Comparison of ENCODE assay signal across 17 cellular contexts in the genomic region with DNA sequence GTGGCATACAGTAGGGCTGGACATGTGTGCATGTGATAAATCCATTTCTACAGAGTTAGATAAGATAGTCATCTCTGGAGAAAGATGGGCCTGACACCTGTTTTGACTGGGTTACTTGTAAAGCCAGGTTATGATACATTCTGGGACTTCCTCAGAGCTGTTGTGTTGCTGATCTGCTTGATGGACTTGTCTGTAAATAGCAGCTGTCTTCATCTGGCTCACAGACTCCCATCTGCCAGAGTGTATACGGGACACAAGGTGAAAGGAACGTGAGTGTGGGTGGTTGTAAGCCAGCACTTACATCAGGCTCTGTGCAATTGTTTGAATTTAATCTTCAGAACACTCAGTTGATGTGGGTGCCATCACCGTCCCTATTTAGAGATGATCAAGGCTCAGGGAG. TPM values are rescaled to one million over a fixed set of nuclear protein-coding genes. Genes with fewer than 3 reads are reported as not detected.
DNase-seq lines count a peak whose midpoint lies in the region; ATAC-seq and TF ChIP-seq lines count a peak whose summit lies in the region.
"Had no signal": no experiment of that assay in that cellular context is flagged by ENCODE, and none has a peak within 500 bp of the region (broad histone marks: within the 10 kb centered on the region; RNA-seq: fewer than 3 reads in every experiment).

No MANE protein-coding gene starts in this region.

- no peak overlapping the region for H3K4me3 Mint-ChIP-seq in activated CD4-positive, alpha-beta T cell treated with anti-CD3 and anti-CD28 coated beads, Interleukin-2, amount 10 ng/mL, durations not matched to agents 24 days and 14 days
- H3K4me3 Mint-ChIP-seq in stimulated activated naive B cell treated with anti-CD40 and anti-IgM and Interleukin-4, amounts not matched to agents 10 μg/mL and 1 μg/mL and 100 μg/mL, for 72 hours = no peak overlapping the region
- H3K4me3 Mint-ChIP-seq in Calu3 (ENCODE audit: low read depth, unreplicated experiment) = no peak overlapping the region
- H3K4me3 Mint-ChIP-seq: CD4-positive, alpha-beta T cell; T-cell had no signal

- WGBS in heart left ventricle, 4 donors = 17 to 58% (median 42%) methylated on average over 2 to 3 of the region's 3 CpGs

- CTCF ChIA-PET in Calu3 (lab: Charles Lee) = no interaction called here

- no peaks in the 10 kb centered on the region for H3K27me3 ChIP-seq in heart left ventricle
- no peaks in the 10 kb centered on the region for H3K27me3 ChIP-seq in H7 (ENCODE audit: control insufficient read depth, insufficient read depth, low read length)
- H3K27me3 ChIP-seq: adrenal gland, gastroesophageal sphincter, ovary had no signal

- ATAC-seq in HG03354 (IDR thresholded peaks at IDR 0.05; ENCODE audit: poor library complexity, severe bottlenecking, unreplicated experiment) (peak; percentile 64), heart left ventricle (peak; percentile 58 to 82 (median 69))
- peak; percentile 91 to 95 for ATAC-seq in stimulated activated naive B cell treated with anti-CD40 and anti-IgM and Interleukin-4, amounts not matched to agents 10 μg/mL and 1 μg/mL and 100 μg/mL, for 72 hours (replicated peaks)
- ATAC-seq: gastroesophageal sphincter, T-cell had no signal

- intact Hi-C loops in activated CD4-positive, alpha-beta T cell treated with anti-CD3 and anti-CD28 coated beads, Interleukin-2, amount 10 ng/mL, durations not matched to agents 24 days and 14 days (cut with micrococcal nuclease) = no loop called here
- intact Hi-C loops in heart left ventricle (cut with DNase I) (loop anchor here in 4 of 10 donors (5.0 to 10.0 kb wide), 3 partner anchors 49 to 106 kb away; partner anchors contain the start of genes ZDHHC14 (in 3 of the 4) and TMEM242 (in 1 of the 4)), Calu3 (cut with micrococcal nuclease; ENCODE audit: unreplicated experiment) (no loop called here)

- peak overlapping the region in 11 of 12 donors; percentile 18 to 92 (median 76) for H3K27ac ChIP-seq in heart left ventricle
- H3K27ac ChIP-seq: adrenal gland, gastroesophageal sphincter, ovary had no signal

- DNase-seq in activated CD4-positive, alpha-beta T cell treated with anti-CD3 and anti-CD28 coated beads, Interleukin-2, amount 10 ng/mL, durations not matched to agents 24 days and 14 days = no peak
- no peak for DNase-seq in activated CD4-positive, alpha-beta T cell treated with anti-CD3 and anti-CD28 coated beads, Interleukin-2, amount 50 U/mL, for 48 hours
- peak in 4 of 5 donors; percentile 32 to 50 (median 42) for DNase-seq in heart left ventricle
- DNase-seq in stimulated activated naive B cell treated with anti-CD40 and anti-IgM and Interleukin-4, amounts not matched to agents 10 μg/mL and 1 μg/mL and 100 μg/mL, for 72 hours = peak; percentile 11
- DNase-seq in stimulated activated naive CD4-positive, alpha-beta T cell treated with Interleukin-2 at 50 U/mL for 16 hours (lab: John Stamatoyannopoulos, UW) = no peak
- DNase-seq in H7 = no peak
- DNase-seq in Calu3 = no peak
- DNase-seq: activated CD8-positive, alpha-beta memory T cell treated with anti-CD3 and anti-CD28 coated beads, Interleukin-2, amount 50 U/mL, for 48 hours; adrenal gland; CD4-positive, alpha-beta T cell; EL; NCI-H187 treated with DMSO at 0.1 percent for 48 hours; ovary; stimulated activated CD4-positive, alpha-beta T cell treated with anti-CD3 and anti-CD28 coated beads, Interleukin-12 subunit alpha, Interleukin-12 subunit beta, amount 100 ng/mL, for 4 hours; T-cell had no signal

- TF ChIP-seq POLR2A in heart left ventricle (IDR thresholded peaks at IDR 0.05) = no peak

- H3K9me3 ChIP-seq in heart left ventricle = no peaks in the 10 kb centered on the region
- H3K9me3 ChIP-seq: adrenal gland, gastroesophageal sphincter, ovary had no signal

- TF ChIP-seq CTCF in heart left ventricle (IDR thresholded peaks at IDR 0.05) (no peak), Calu3 (IDR thresholded peaks at IDR 0.05; ENCODE audit: unreplicated experiment) (no peak)

- H3K36me3 ChIP-seq in heart left ventricle (no peaks in the 10 kb centered on the region), H7 (replicated peaks; ENCODE audit: control insufficient read depth, insufficient read depth, low read length) (no peaks in the 10 kb centered on the region)
- H3K36me3 ChIP-seq: adrenal gland, gastroesophageal sphincter, ovary had no signal

- H3K36me3 Mint-ChIP-seq in activated CD4-positive, alpha-beta T cell treated with anti-CD3 and anti-CD28 coated beads, Interleukin-2, amount 10 ng/mL, durations not matched to agents 24 days and 14 days (ENCODE audit: low read depth) = peaks cover 14% of the 10 kb centered on the region
- peaks cover 25 to 37% of the 10 kb centered on the region in 2 donors for H3K36me3 Mint-ChIP-seq in stimulated activated naive B cell treated with anti-CD40 and anti-IgM and Interleukin-4, amounts not matched to agents 10 μg/mL and 1 μg/mL and 100 μg/mL, for 72 hours
- no peaks in the 10 kb centered on the region for H3K36me3 Mint-ChIP-seq in Calu3 (ENCODE audit: insufficient read depth, unreplicated experiment)
- H3K36me3 Mint-ChIP-seq: T-cell had no signal

- H3K27me3 Mint-ChIP-seq in activated CD4-positive, alpha-beta T cell treated with anti-CD3 and anti-CD28 coated beads, Interleukin-2, amount 10 ng/mL, durations not matched to agents 24 days and 14 days = no peaks in the 10 kb centered on the region
- H3K27me3 Mint-ChIP-seq in stimulated activated naive B cell treated with anti-CD40 and anti-IgM and Interleukin-4, amounts not matched to agents 10 μg/mL and 1 μg/mL and 100 μg/mL, for 72 hours = peaks cover 5 to 13% of the 10 kb centered on the region in 2 donors
- H3K27me3 Mint-ChIP-seq in Calu3 (ENCODE audit: unreplicated experiment) = no peaks in the 10 kb centered on the region
- H3K27me3 Mint-ChIP-seq: CD4-positive, alpha-beta T cell; T-cell had no signal

- H3K9me3 Mint-ChIP-seq in activated CD4-positive, alpha-beta T cell treated with anti-CD3 and anti-CD28 coated beads, Interleukin-2, amount 10 ng/mL, durations not matched to agents 24 days and 14 days = no peaks in the 10 kb centered on the region
- peaks cover 0 to 2% of the 10 kb centered on the region in 2 donors for H3K9me3 Mint-ChIP-seq in stimulated activated naive B cell treated with anti-CD40 and anti-IgM and Interleukin-4, amounts not matched to agents 10 μg/mL and 1 μg/mL and 100 μg/mL, for 72 hours
- peaks cover 2% of the 10 kb centered on the region for H3K9me3 Mint-ChIP-seq in Calu3 (ENCODE audit: low read depth, unreplicated experiment)
- H3K9me3 Mint-ChIP-seq: CD4-positive, alpha-beta T cell; T-cell had no signal

- peak overlapping the region; percentile 73 for H3K27ac Mint-ChIP-seq in activated CD4-positive, alpha-beta T cell treated with anti-CD3 and anti-CD28 coated beads, Interleukin-2, amount 10 ng/mL, durations not matched to agents 24 days and 14 days
- peak overlapping the region; percentile 78 for H3K27ac Mint-ChIP-seq in stimulated activated naive B cell treated with anti-CD40 and anti-IgM and Interleukin-4, amounts not matched to agents 10 μg/mL and 1 μg/mL and 100 μg/mL, for 72 hours
- H3K27ac Mint-ChIP-seq in Calu3 (ENCODE audit: unreplicated experiment) = no peak overlapping the region
- H3K27ac Mint-ChIP-seq: CD4-positive, alpha-beta T cell; T-cell had no signal

- no TSS peak for BruUV-seq in Calu3 (replicated peaks; lab: Mats Ljungman, UMichigan)

- H3K4me1 ChIP-seq in heart left ventricle = peaks cover 3 to 79% (median 41%) of the 10 kb centered on the region in 12 donors
- H3K4me1 ChIP-seq: gastroesophageal sphincter had no signal

- H3K4me3 ChIP-seq in heart left ventricle (no peak overlapping the region), H7 (ENCODE audit: insufficient read depth, low read depth, low read length) (no peak overlapping the region)
- H3K4me3 ChIP-seq: adrenal gland, gastroesophageal sphincter, ovary had no signal

- peaks cover 40% of the 10 kb centered on the region for H3K4me1 Mint-ChIP-seq in activated CD4-positive, alpha-beta T cell treated with anti-CD3 and anti-CD28 coated beads, Interleukin-2, amount 10 ng/mL, durations not matched to agents 24 days and 14 days
- H3K4me1 Mint-ChIP-seq in stimulated activated naive B cell treated with anti-CD40 and anti-IgM and Interleukin-4, amounts not matched to agents 10 μg/mL and 1 μg/mL and 100 μg/mL, for 72 hours = peaks cover 35 to 52% of the 10 kb centered on the region in 2 donors
- H3K4me1 Mint-ChIP-seq in Calu3 (ENCODE audit: low read depth, unreplicated experiment) = peaks cover 27% of the 10 kb centered on the region

RNA-seq across cellular contexts. Expression of gene ZDHHC14, which starts 49.8 kb away (rescaled TPM):
- total RNA-seq in activated CD4-positive, alpha-beta T cell treated with anti-CD3 and anti-CD28 coated beads, Interleukin-2, amount 10 ng/mL, durations not matched to agents 24 days and 14 days = 13.2 and 14.1 TPM in 2 replicates
- total RNA-seq in heart left ventricle (10 to 100 TPM in 8 of 9 donors, 1 to 10 TPM in 1; 9.5 to 25.8 (median 19.8) TPM), Calu3 (2022) (17.3 and 18.6 TPM in 2 replicates)
- polyA plus RNA-seq in heart left ventricle = 1 to 10 TPM; 7.0 to 7.4 TPM
- 1.1 and 2.9 TPM in 2 replicates for total RNA-seq in H7 (2014; rRNA removed; shearing (Covaris generic))

Comparison
In these comparisons a context has a peak if more than half of its experiments do, and no peak if none do; other contexts are left out.
1. DNase-seq: peak in heart left ventricle (4 of 5) and stimulated activated naive B cell treated with anti-CD40 and anti-IgM and Interleukin-4, amounts not matched to agents 10 μg/mL and 1 μg/mL and 100 μg/mL, for 72 hours (single experiment); none in activated CD4-positive, alpha-beta T cell treated with anti-CD3 and anti-CD28 coated beads, Interleukin-2, amount 10 ng/mL, durations not matched to agents 24 days and 14 days (single experiment), activated CD4-positive, alpha-beta T cell treated with anti-CD3 and anti-CD28 coated beads, Interleukin-2, amount 50 U/mL, for 48 hours (0 of 2), stimulated activated naive CD4-positive, alpha-beta T cell treated with Interleukin-2 at 50 U/mL for 16 hours (single experiment), H7 (single experiment) and Calu3 (single experiment).
2. Peak in every context shown above with its lines, with median percentiles within 50 percentile points of each other: ATAC-seq.